ENCODE assay signal across 21 cellular contexts in genomic region chr15:74610302-74610951, GRCh38. TPM values are rescaled to one million over a fixed set of nuclear protein-coding genes. Genes with fewer than 3 reads are reported as not detected.
DNase-seq lines count a peak whose midpoint lies in the region; ATAC-seq, FAIRE-seq and TF ChIP-seq lines count a peak whose summit lies in the region.
"Had no signal": no experiment of that assay in that cellular context is flagged by ENCODE, and none has a peak within 500 bp of the region (broad histone marks: within the 10 kb centered on the region; RNA-seq: fewer than 3 reads in every experiment).

No MANE protein-coding gene starts in this region.

- peaks cover 15% of the 10 kb centered on the region for H4K20me1 ChIP-seq in K562 (replicated peaks; ENCODE audit: control insufficient read depth, insufficient read depth, low read length)

- no peak overlapping the region; the same call in 2 of the 3 replicates for H3K27ac ChIP-seq in K562 (ENCODE audit: extremely low read depth, low read depth, low read length)
- H3K27ac ChIP-seq: esophagus muscularis mucosa, HL-60 had no signal

- 2% methylated on average over 7 of the region's 7 CpGs for WGBS in K562 (ENCODE audit: insufficient coverage, low coverage, missing lambda C conversion rate)

- H3K4me1 ChIP-seq in K562 (replicated peaks in 1 of 2; ENCODE audit: control insufficient read depth in 2 of 2, insufficient read depth in 2 of 2, low read length in 2 of 2), result peaks cover 17 to 51% of the 10 kb centered on the region in 2 experiments

- POLR2A ChIA-PET in K562 (lab: Yijun Ruan, JAX), result interaction anchor here (0.6 to 9.7 kb wide), 8 partner anchors 9 to 286 kb away, joined by 3 to 111 read pairs (median 3); partner anchors contain the start of gene ARID3B

- in situ Hi-C loops in K562 (cut with MboI), result loop anchor here (5.0 kb wide), 1 partner anchor 63 kb away; no protein-coding TSS in a partner anchor

- CTCF ChIA-PET in K562 (lab: Yijun Ruan, JAX; ENCODE audit: low intra/inter-chr PET ratio), result no interaction called here

- peak overlapping the region in 1 of 2 experiments; percentile 15; a peak in 2 of 4 replicates for H3K9ac ChIP-seq in K562 (ENCODE audit: insufficient read depth in 1 of 2, low read depth in 2 of 2, low read length in 2 of 2)

- peak; percentile 64 for ATAC-seq in K562
- no peak for ATAC-seq in stimulated activated naive CD8-positive, alpha-beta T cell treated with anti-CD3 and anti-CD28 coated beads, Interleukin-15, Interleukin-2, amounts not matched to agents 100 U/mL and 50 U/mL, for 24 hours
- no peak for ATAC-seq in GM21619 (IDR thresholded peaks at IDR 0.05; ENCODE audit: unreplicated experiment)
- ATAC-seq in HG02678 (IDR thresholded peaks at IDR 0.05; ENCODE audit: unreplicated experiment), result no peak
- ATAC-seq: activated naive CD8-positive, alpha-beta T cell treated with anti-CD3 and anti-CD28 coated beads, Interleukin-2, amount 50 U/mL, for 24 hours had no signal

- peak; percentile 97 for FAIRE-seq in K562 (lab: Jason Lieb, UNC)
- FAIRE-seq: bronchial epithelial cell, GM12891, keratinocyte had no signal

- no peak for TF ChIP-seq CTCF in NB4 (IDR thresholded peaks at IDR 0.05; ENCODE audit: low read depth, low read length)
- TF ChIP-seq CTCF in K562 (IDR thresholded peaks at IDR 0.05 in 2 of 3, conservative IDR thresholded peaks at IDR 0.05 in 1 of 3; ENCODE audit: insufficient read depth in 2 of 3, low read depth in 1 of 3, low read length in 3 of 3), result no peak

- no peaks in the 10 kb centered on the region for H3K9me3 ChIP-seq in K562 (replicated peaks; ENCODE audit: control insufficient read depth, insufficient read depth, low read depth, low read length)
- H3K9me3 ChIP-seq: esophagus muscularis mucosa had no signal

- no peak overlapping the region for H3K4me3 ChIP-seq in NB4 (ENCODE audit: low read depth, low read length)
- no peak overlapping the region for H3K4me3 ChIP-seq in K562
- H3K4me3 ChIP-seq: esophagus muscularis mucosa had no signal

- TF ChIP-seq POLR2A in NB4 (IDR thresholded peaks at IDR 0.05; ENCODE audit: extremely low read depth, insufficient read length), result no peak
- no peak for TF ChIP-seq POLR2A in K562 (conservative IDR thresholded peaks at IDR 0.05)

- peaks cover 0 to 11% of the 10 kb centered on the region in 2 experiments; a peak in 2 of 5 replicates for H3K27me3 ChIP-seq in K562 (ENCODE audit: control insufficient read depth in 2 of 2, insufficient read depth in 2 of 2, low read length in 2 of 2)
- H3K27me3 ChIP-seq: esophagus muscularis mucosa had no signal

- no peak overlapping the region for H2AFZ ChIP-seq in K562 (ENCODE audit: low read depth, low read length)

- TF ChIP-seq EP300 in K562 (IDR thresholded peaks at IDR 0.05; ENCODE audit: low read length), result peak; percentile 77

- no peaks in the 10 kb centered on the region for H3K9me1 ChIP-seq in K562 (ENCODE audit: control insufficient read depth, insufficient read depth, low read length)

- peaks cover 6% of the 10 kb centered on the region; the same call in 1 of the 3 replicates for H3K79me2 ChIP-seq in K562 (ENCODE audit: control insufficient read depth, insufficient read depth, low read length)

- no peak for TF ChIP-seq RAD21 in K562 (CRISPR knock-in tag; conservative IDR thresholded peaks at IDR 0.05 in 1 of 2, IDR thresholded peaks at IDR 0.05 in 1 of 2)

- peak; percentile 99 for DNase-seq in CMK (ENCODE audit: low read depth)
- peak; percentile 36 for DNase-seq in NB4 (ENCODE audit: low read depth)
- peak; percentile 91 to 94 (median 92) for DNase-seq in K562 (ENCODE audit: extremely low read depth in 1 of 4, low spot score in 3 of 4)
- DNase-seq in iPS-NIHi7 (ENCODE audit: extremely low spot score), result peak; percentile 33
- DNase-seq in stimulated activated naive CD8-positive, alpha-beta T cell treated with anti-CD3 and anti-CD28 coated beads, Interleukin-15, Interleukin-2, amounts not matched to agents 100 U/mL and 50 U/mL, for 24 hours, result no peak
- no peak for DNase-seq in AG08395 (ENCODE audit: low spot score)
- DNase-seq: activated B cell treated with CpG ODN at 0.5 μM for 24 hours; activated naive CD8-positive, alpha-beta T cell treated with anti-CD3 and anti-CD28 coated beads, Interleukin-2, amount 50 U/mL, for 24 hours; GDM1; KBM-7; NCI-H1048; NCI-H2081 treated with DMSO at 0.1 percent for 48 hours; nucleus accumbens; stimulated activated CD4-positive, alpha-beta T cell treated with anti-CD3 and anti-CD28 coated beads, Interleukin-4, amount 100 ng/mL, for 24 hours had no signal

- intact Hi-C loops in K562 (cut with micrococcal nuclease), result loop anchor here (1.0 to 10.0 kb wide), 3 partner anchors 64 to 616 kb away; partner anchors contain the start of genes PML, STOML1 and UBL7

- H3K36me3 ChIP-seq in K562 (ENCODE audit: control insufficient read depth, insufficient read depth, low read length), result no peaks in the 10 kb centered on the region

- H3K4me2 ChIP-seq in K562 (ENCODE audit: insufficient read depth, low read length), result peak overlapping the region; percentile 22; the same call in 1 of the 2 replicates

- no TSS peak for BruUV-seq in K562 (replicated peaks; lab: Mats Ljungman, UMichigan)

TF ChIP-seq in K562, 482 proteins besides CTCF, POLR2A, EP300 and RAD21 (continues in another document):
- TF ChIP-seq, protein P1, sequence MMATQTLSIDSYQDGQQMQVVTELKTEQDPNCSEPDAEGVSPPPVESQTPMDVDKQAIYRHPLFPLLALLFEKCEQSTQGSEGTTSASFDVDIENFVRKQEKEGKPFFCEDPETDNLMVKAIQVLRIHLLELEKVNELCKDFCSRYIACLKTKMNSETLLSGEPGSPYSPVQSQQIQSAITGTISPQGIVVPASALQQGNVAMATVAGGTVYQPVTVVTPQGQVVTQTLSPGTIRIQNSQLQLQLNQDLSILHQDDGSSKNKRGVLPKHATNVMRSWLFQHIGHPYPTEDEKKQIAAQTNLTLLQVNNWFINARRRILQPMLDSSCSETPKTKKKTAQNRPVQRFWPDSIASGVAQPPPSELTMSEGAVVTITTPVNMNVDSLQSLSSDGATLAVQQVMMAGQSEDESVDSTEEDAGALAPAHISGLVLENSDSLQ (IDR thresholded peaks at IDR 0.05), result peak; percentile 57
- TF ChIP-seq POLR2AphosphoS2 (IDR thresholded peaks at IDR 0.05; ENCODE audit: low read length), result no peak
- no peak for TF ChIP-seq ZFX (CRISPR knock-in tag; IDR thresholded peaks at IDR 0.05)
- TF ChIP-seq HDAC3 (IDR thresholded peaks at IDR 0.05; ENCODE audit: borderline replicate concordance, partially characterized antibody), result no peak
- TF ChIP-seq SMARCC2 (IDR thresholded peaks at IDR 0.05; ENCODE audit: low read depth), result peak; percentile 60; the same call in 1 of the 2 replicates
- TF ChIP-seq ZNF239 (CRISPR knock-in tag; IDR thresholded peaks at IDR 0.05), result no peak
- TF ChIP-seq JUNB (CRISPR knock-in tag; conservative IDR thresholded peaks at IDR 0.05), result no peak
- TF ChIP-seq, protein P2, sequence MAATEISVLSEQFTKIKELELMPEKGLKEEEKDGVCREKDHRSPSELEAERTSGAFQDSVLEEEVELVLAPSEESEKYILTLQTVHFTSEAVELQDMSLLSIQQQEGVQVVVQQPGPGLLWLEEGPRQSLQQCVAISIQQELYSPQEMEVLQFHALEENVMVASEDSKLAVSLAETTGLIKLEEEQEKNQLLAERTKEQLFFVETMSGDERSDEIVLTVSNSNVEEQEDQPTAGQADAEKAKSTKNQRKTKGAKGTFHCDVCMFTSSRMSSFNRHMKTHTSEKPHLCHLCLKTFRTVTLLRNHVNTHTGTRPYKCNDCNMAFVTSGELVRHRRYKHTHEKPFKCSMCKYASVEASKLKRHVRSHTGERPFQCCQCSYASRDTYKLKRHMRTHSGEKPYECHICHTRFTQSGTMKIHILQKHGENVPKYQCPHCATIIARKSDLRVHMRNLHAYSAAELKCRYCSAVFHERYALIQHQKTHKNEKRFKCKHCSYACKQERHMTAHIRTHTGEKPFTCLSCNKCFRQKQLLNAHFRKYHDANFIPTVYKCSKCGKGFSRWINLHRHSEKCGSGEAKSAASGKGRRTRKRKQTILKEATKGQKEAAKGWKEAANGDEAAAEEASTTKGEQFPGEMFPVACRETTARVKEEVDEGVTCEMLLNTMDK (IDR thresholded peaks at IDR 0.05; ENCODE audit: borderline replicate concordance, insufficient read depth, low read depth, low read length, poor library complexity, severe bottlenecking), result no peak
- TF ChIP-seq ZNF589 (CRISPR knock-in tag; IDR thresholded peaks at IDR 0.05; ENCODE audit: low read depth), result peak; percentile 98
- TF ChIP-seq SMAD1 (IDR thresholded peaks at IDR 0.05; ENCODE audit: low read depth, low read length, partially characterized antibody), result no peak
- peak; percentile 89 for TF ChIP-seq CCNT2 (IDR thresholded peaks at IDR 0.05; ENCODE audit: borderline replicate concordance, extremely low read depth, insufficient read length, low read depth, low read length)
- no peak for TF ChIP-seq USF1 (CRISPR knock-in tag; IDR thresholded peaks at IDR 0.05)
- no peak for TF ChIP-seq ZNF217 (CRISPR knock-in tag; IDR thresholded peaks at IDR 0.05)

RNA-seq across cellular contexts. Expression of gene CLK3, which starts 5.2 kb away (rescaled TPM):
- total RNA-seq in K562 (2011; cell fraction: chromatin; rRNA removed; ENCODE audit: low replicate concordance), result 131 and 268 TPM in 2 replicates
- total RNA-seq in K562 (2011; cell fraction: nucleolus; rRNA removed), result 179 and 197 TPM in 2 replicates
- total RNA-seq in K562 (2011; cell fraction: nucleoplasm; rRNA removed), result 114 and 129 TPM in 2 replicates
- total RNA-seq in K562 (2014; rRNA removed) (47.4 and 78.1 TPM in 2 replicates), K562 (2014; rRNA removed; fragmentation: Illumina TruSeq; extraction: Trizol) (23.1 and 32.5 TPM in 2 replicates), K562 (2015; rRNA removed; fragmentation: Illumina TruSeq; extraction: Trizol) (50.5 and 51.7 TPM in 2 replicates), K562 (2021) (54.8 and 55.1 TPM in 2 replicates)
- polyA plus RNA-seq in K562 (2011; rRNA removed) (63.9 and 109 TPM in 2 replicates), K562 (2014; fragmentation: Illumina TruSeq; extraction: Trizol) (78.5 and 95.2 TPM in 2 replicates), K562 (2014; fragmentation: Nextera tagmentation; extraction: Ambion mirVana) (1 to 10 TPM; 1.2 to 6.9 TPM), K562 (2014; rRNA removed) (50.0 and 53.7 TPM in 2 replicates)
- polyA plus RNA-seq in K562 (2011; cell fraction: cytosol; rRNA removed), result 79.8 and 80.4 TPM in 2 replicates
- polyA plus RNA-seq in K562 (2011; cell fraction: nucleus; rRNA removed), result 310 and 355 TPM in 2 replicates
- 59.3 and 60.5 TPM in 2 replicates for polyA plus RNA-seq in K562 (2012)
- 62.7 and 70.3 TPM in 2 replicates for polyA minus RNA-seq in K562 (2011; rRNA and poly(A)+ RNA removed)
- polyA minus RNA-seq in K562 (2011; cell fraction: cytosol; rRNA and poly(A)+ RNA removed), result 42.5 and 45.8 TPM in 2 replicates
- 134 and 165 TPM in 2 replicates for polyA minus RNA-seq in K562 (2011; cell fraction: nucleus; rRNA and poly(A)+ RNA removed)

Comparison
In these comparisons a context has a peak if more than half of its experiments do, and no peak if none do; other contexts are left out.
1. DNase-seq: peak in CMK (single experiment), NB4 (single experiment), K562 (4 of 4) and iPS-NIHi7 (single experiment); none in stimulated activated naive CD8-positive, alpha-beta T cell treated with anti-CD3 and anti-CD28 coated beads, Interleukin-15, Interleukin-2, amounts not matched to agents 100 U/mL and 50 U/mL, for 24 hours (single experiment) and AG08395 (single experiment).